Comparison of ENCODE assay signal across 18 cellular contexts in genomic region chr17:43344700-43345099, GRCh38. TPM values are rescaled to one million over a fixed set of nuclear protein-coding genes. Genes with fewer than 3 reads are reported as not detected.
DNase-seq lines count a peak whose midpoint lies in the region; ATAC-seq and TF ChIP-seq lines count a peak whose summit lies in the region.
"Had no signal": no experiment of that assay in that cellular context is flagged by ENCODE, and none has a peak within 500 bp of the region (broad histone marks: within the 10 kb centered on the region; RNA-seq: fewer than 3 reads in every experiment).

No MANE protein-coding gene starts in this region.

- CTCF ChIA-PET in WTC11 (lab: Charles Lee): interaction anchor here (0.8 to 1.7 kb wide), 2 partner anchors 10 to 139 kb away, joined by 3 to 5 read pairs; partner anchors contain the start of gene DHX8

- DNase-seq in activated naive CD8-positive, alpha-beta T cell treated with anti-CD3 and anti-CD28 coated beads for 36 hours: no peak
- DNase-seq in WTC11 (ENCODE audit: low spot score): no peak
- no peak for DNase-seq in DMS114 treated with DMSO at 0.1 percent for 48 hours (lab: John Stamatoyannopoulos, UW; ENCODE audit: unreplicated experiment)
- no peak for DNase-seq in NCI-H1694 treated with DMSO at 0.1 percent for 48 hours (lab: John Stamatoyannopoulos, UW)
- DNase-seq: 8988T; ACHN; BE2C; C1 segment of cervical spinal cord; CD4-positive, alpha-beta memory T cell; CD4-positive, CD25-positive, alpha-beta regulatory T cell; CD8-positive, alpha-beta memory T cell; COR-L47; DMS 273 treated with DMSO at 0.1 percent for 48 hours; DMS79 treated with DMSO at 0.1 percent for 48 hours; GF-D8 had no signal

- H3K4me3 Mint-ChIP-seq in activated naive CD8-positive, alpha-beta T cell: no peak overlapping the region
- no peak overlapping the region for H3K4me3 Mint-ChIP-seq in activated naive CD8-positive, alpha-beta T cell treated with anti-CD3 and anti-CD28 coated beads for 36 hours
- no peak overlapping the region for H3K4me3 Mint-ChIP-seq in WTC11
- H3K4me3 Mint-ChIP-seq: CD14-positive monocyte; CD4-positive, alpha-beta memory T cell; CD4-positive, CD25-positive, alpha-beta regulatory T cell had no signal

- TF ChIP-seq CTCF in WTC11 (IDR thresholded peaks at IDR 0.05): no peak

- no peak for TF ChIP-seq EP300 in Ishikawa (IDR thresholded peaks at IDR 0.05; ENCODE audit: borderline replicate concordance)

- peaks cover 13% of the 10 kb centered on the region for H3K36me3 Mint-ChIP-seq in activated naive CD8-positive, alpha-beta T cell
- peaks cover 28% of the 10 kb centered on the region for H3K36me3 Mint-ChIP-seq in activated naive CD8-positive, alpha-beta T cell treated with anti-CD3 and anti-CD28 coated beads for 36 hours
- H3K36me3 Mint-ChIP-seq in WTC11: peaks cover 42% of the 10 kb centered on the region

- peaks cover 23% of the 10 kb centered on the region for H3K4me1 Mint-ChIP-seq in activated naive CD8-positive, alpha-beta T cell (ENCODE audit: low read depth)
- peaks cover 20% of the 10 kb centered on the region for H3K4me1 Mint-ChIP-seq in activated naive CD8-positive, alpha-beta T cell treated with anti-CD3 and anti-CD28 coated beads for 36 hours
- H3K4me1 Mint-ChIP-seq in WTC11: peaks cover 35% of the 10 kb centered on the region
- H3K4me1 Mint-ChIP-seq: CD14-positive monocyte; CD4-positive, alpha-beta memory T cell; CD4-positive, CD25-positive, alpha-beta regulatory T cell; CD8-positive, alpha-beta memory T cell had no signal

- POLR2A ChIA-PET in WTC11 (lab: Charles Lee): interaction anchor here (2.2 kb wide), 1 partner anchor 22 kb away, joined by 7 read pairs; no protein-coding TSS in a partner anchor

- H3K27me3 Mint-ChIP-seq in activated naive CD8-positive, alpha-beta T cell: no peaks in the 10 kb centered on the region
- no peaks in the 10 kb centered on the region for H3K27me3 Mint-ChIP-seq in activated naive CD8-positive, alpha-beta T cell treated with anti-CD3 and anti-CD28 coated beads for 36 hours
- H3K27me3 Mint-ChIP-seq in WTC11 (ENCODE audit: low read depth): peaks cover 17% of the 10 kb centered on the region
- H3K27me3 Mint-ChIP-seq: CD4-positive, CD25-positive, alpha-beta regulatory T cell had no signal

- no peak for ATAC-seq in WTC11

- peaks cover 10% of the 10 kb centered on the region for H3K9me3 Mint-ChIP-seq in activated naive CD8-positive, alpha-beta T cell (ENCODE audit: low read depth)
- peaks cover 20% of the 10 kb centered on the region for H3K9me3 Mint-ChIP-seq in activated naive CD8-positive, alpha-beta T cell treated with anti-CD3 and anti-CD28 coated beads for 36 hours
- peaks cover 35% of the 10 kb centered on the region for H3K9me3 Mint-ChIP-seq in WTC11

- TF ChIP-seq RAD21 in Ishikawa (IDR thresholded peaks at IDR 0.05; ENCODE audit: low read depth): no peak

- H3K27ac Mint-ChIP-seq in activated naive CD8-positive, alpha-beta T cell: peak overlapping the region; percentile 7
- H3K27ac Mint-ChIP-seq in activated naive CD8-positive, alpha-beta T cell treated with anti-CD3 and anti-CD28 coated beads for 36 hours: no peak overlapping the region
- H3K27ac Mint-ChIP-seq in WTC11: peak overlapping the region; percentile 66
- H3K27ac Mint-ChIP-seq: CD14-positive monocyte; CD4-positive, alpha-beta memory T cell; CD4-positive, CD25-positive, alpha-beta regulatory T cell; CD8-positive, alpha-beta memory T cell had no signal

TF ChIP-seq in Ishikawa, 13 proteins besides CTCF, POLR2A, EP300 and RAD21 (continues in another document):
- TF ChIP-seq CEBPB (IDR thresholded peaks at IDR 0.05) (no peak), FOXM1 (IDR thresholded peaks at IDR 0.05; ENCODE audit: borderline replicate concordance, low read depth) (no peak), EGR1 (IDR thresholded peaks at IDR 0.05) (no peak), TAF1 (IDR thresholded peaks at IDR 0.05; ENCODE audit: low read depth) (no peak), ZBTB7A (IDR thresholded peaks at IDR 0.05; ENCODE audit: low read depth) (0 out of 2 replicates have a peak, but pooled peaks have one; percentile 43), CREB1 (IDR thresholded peaks at IDR 0.05; ENCODE audit: low read depth) (no peak), NFIC (IDR thresholded peaks at IDR 0.05) (peak; percentile 58), USF1 (IDR thresholded peaks at IDR 0.05) (no peak), TCF12 (IDR thresholded peaks at IDR 0.05; ENCODE audit: low read depth) (no peak), TEAD4 (IDR thresholded peaks at IDR 0.05) (no peak)
- TF ChIP-seq, protein P1, sequence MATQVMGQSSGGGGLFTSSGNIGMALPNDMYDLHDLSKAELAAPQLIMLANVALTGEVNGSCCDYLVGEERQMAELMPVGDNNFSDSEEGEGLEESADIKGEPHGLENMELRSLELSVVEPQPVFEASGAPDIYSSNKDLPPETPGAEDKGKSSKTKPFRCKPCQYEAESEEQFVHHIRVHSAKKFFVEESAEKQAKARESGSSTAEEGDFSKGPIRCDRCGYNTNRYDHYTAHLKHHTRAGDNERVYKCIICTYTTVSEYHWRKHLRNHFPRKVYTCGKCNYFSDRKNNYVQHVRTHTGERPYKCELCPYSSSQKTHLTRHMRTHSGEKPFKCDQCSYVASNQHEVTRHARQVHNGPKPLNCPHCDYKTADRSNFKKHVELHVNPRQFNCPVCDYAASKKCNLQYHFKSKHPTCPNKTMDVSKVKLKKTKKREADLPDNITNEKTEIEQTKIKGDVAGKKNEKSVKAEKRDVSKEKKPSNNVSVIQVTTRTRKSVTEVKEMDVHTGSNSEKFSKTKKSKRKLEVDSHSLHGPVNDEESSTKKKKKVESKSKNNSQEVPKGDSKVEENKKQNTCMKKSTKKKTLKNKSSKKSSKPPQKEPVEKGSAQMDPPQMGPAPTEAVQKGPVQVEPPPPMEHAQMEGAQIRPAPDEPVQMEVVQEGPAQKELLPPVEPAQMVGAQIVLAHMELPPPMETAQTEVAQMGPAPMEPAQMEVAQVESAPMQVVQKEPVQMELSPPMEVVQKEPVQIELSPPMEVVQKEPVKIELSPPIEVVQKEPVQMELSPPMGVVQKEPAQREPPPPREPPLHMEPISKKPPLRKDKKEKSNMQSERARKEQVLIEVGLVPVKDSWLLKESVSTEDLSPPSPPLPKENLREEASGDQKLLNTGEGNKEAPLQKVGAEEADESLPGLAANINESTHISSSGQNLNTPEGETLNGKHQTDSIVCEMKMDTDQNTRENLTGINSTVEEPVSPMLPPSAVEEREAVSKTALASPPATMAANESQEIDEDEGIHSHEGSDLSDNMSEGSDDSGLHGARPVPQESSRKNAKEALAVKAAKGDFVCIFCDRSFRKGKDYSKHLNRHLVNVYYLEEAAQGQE (IDR thresholded peaks at IDR 0.05; ENCODE audit: low read depth): no peak

TF ChIP-seq in WTC11, 78 proteins besides CTCF, POLR2A, EP300 and RAD21 (continues in another document):
- TF ChIP-seq IRF1 (CRISPR knock-in tag; IDR thresholded peaks at IDR 0.05): no peak
- no peak for TF ChIP-seq ZBTB21 (CRISPR knock-in tag; IDR thresholded peaks at IDR 0.05; ENCODE audit: borderline replicate concordance)
- TF ChIP-seq MXD4 (CRISPR knock-in tag; IDR thresholded peaks at IDR 0.05; ENCODE audit: borderline replicate concordance): no peak
- TF ChIP-seq PRDM15 (CRISPR knock-in tag; IDR thresholded peaks at IDR 0.05): no peak
- no peak for TF ChIP-seq TEAD1 (CRISPR knock-in tag; IDR thresholded peaks at IDR 0.05)
- no peak for TF ChIP-seq FOXJ3 (CRISPR knock-in tag; IDR thresholded peaks at IDR 0.05; ENCODE audit: borderline replicate concordance)
- TF ChIP-seq ZNF121 (CRISPR knock-in tag; IDR thresholded peaks at IDR 0.05): no peak

RNA-seq across cellular contexts. Expression of gene ARL4D, which starts 54.1 kb away (rescaled TPM):
- total RNA-seq in activated naive CD8-positive, alpha-beta T cell treated with anti-CD3 and anti-CD28 coated beads for 36 hours: 1 to 10 TPM; 2.5 to 3.6 TPM
- total RNA-seq in WTC11 (2021): 11.9 to 13.4 TPM (median 13.0 TPM) in 3 replicates
